Comparison of ENCODE assay signal across 23 cellular contexts in genomic region chr12:106025129-106025528, GRCh38.
"Had no signal": no experiment of that assay in that cellular context is flagged by ENCODE, and none has a peak within 500 bp of the region (broad histone marks: within the 10 kb centered on the region; RNA-seq: fewer than 3 reads in every experiment).

No MANE protein-coding gene starts in this region.

- ATAC-seq: esophagus mucosa; foreskin keratinocyte; left cardiac atrium; left lung; naive thymus-derived CD4-positive, alpha-beta T cell; stimulated activated effector memory CD8-positive, alpha-beta T cell treated with anti-CD3 and anti-CD28 coated beads, Interleukin-12 subunit alpha, Interleukin-12 subunit beta, amount 100 ng/mL, for 72 hours had no signal

- H3K27ac ChIP-seq: dorsolateral prefrontal cortex, epithelial cell of prostate, foreskin keratinocyte, left lung, prostate gland, right atrium auricular region, sigmoid colon, stomach, thyroid gland had no signal

- H3K36me3 ChIP-seq: left lung, prostate gland, right atrium auricular region, sigmoid colon, stomach, thyroid gland had no signal

- H3K9me3 ChIP-seq: left lung, prostate gland, right atrium auricular region, sigmoid colon, stomach, thyroid gland had no signal

- DNase-seq: cerebellar nuclear complex; cortex of kidney; dorsolateral prefrontal cortex; effector CD4-positive, alpha-beta T cell; foreskin keratinocyte; left cardiac atrium; left lung; mesendoderm; midbrain; naive thymus-derived CD4-positive, alpha-beta T cell; nephron progenitor cell; nucleus accumbens; sigmoid colon; stimulated activated CD4-positive, alpha-beta T cell treated with anti-CD3 and anti-CD28 coated beads, Interleukin-2, amount 100 ng/mL, for 24 hours; stimulated activated CD4-positive, alpha-beta T cell treated with anti-CD3 and anti-CD28 coated beads, Interleukin-4, amount 100 ng/mL, for 24 hours; stimulated activated naive CD4-positive, alpha-beta T cell treated with Interleukin-2 at 50 U/mL for 16 hours; stomach; thyroid gland had no signal

- H3K4me3 ChIP-seq: dorsolateral prefrontal cortex, left lung, prostate gland, right atrium auricular region, sigmoid colon, stomach, thyroid gland had no signal

- H3K27me3 ChIP-seq: dorsolateral prefrontal cortex, foreskin keratinocyte, left lung, right atrium auricular region, sigmoid colon, thyroid gland had no signal

- H3K4me1 ChIP-seq: left lung, prostate gland, sigmoid colon, thyroid gland had no signal
